In genomic region chr3:156761713-156762575, GRCh38 we compare ENCODE assay signal across 16 cellular contexts.
DNase-seq lines count a peak whose midpoint lies in the region; FAIRE-seq and TF ChIP-seq lines count a peak whose summit lies in the region.
"Had no signal": no experiment of that assay in that cellular context is flagged by ENCODE, and none has a peak within 500 bp of the region (broad histone marks: within the 10 kb centered on the region; RNA-seq: fewer than 3 reads in every experiment).

No MANE protein-coding gene starts in this region.

- H3K9ac ChIP-seq in rectal smooth muscle tissue (ENCODE audit: low read length) = no peak overlapping the region

- H3K4me1 Mint-ChIP-seq in HFFc6 (ENCODE audit: low read depth) = peaks cover 65% of the 10 kb centered on the region

- no peaks in the 10 kb centered on the region for H3K9me3 Mint-ChIP-seq in HFFc6

- H3K27ac ChIP-seq in SJCRH30 (peak overlapping the region; percentile 42), rectal smooth muscle tissue (ENCODE audit: low read depth, low read length) (peak overlapping the region; percentile 65), substantia nigra (ENCODE audit: low read depth, low read length, poor library complexity, severe bottlenecking) (no peak overlapping the region)
- H3K27ac ChIP-seq: left ventricle myocardium inferior had no signal

- DNase-seq in HFFc6 (no peak), SJCRH30 (peak in 1 of 2 experiments; percentile 8), fibroblast of peridontal ligament (ENCODE audit: extremely low read depth) (peak; percentile 65), substantia nigra (lab: John Stamatoyannopoulos, UW) (no peak), GM12891 (ENCODE audit: insufficient read length, low spot score) (no peak)
- no peak for DNase-seq in stimulated activated naive CD4-positive, alpha-beta T cell treated with Interleukin-2 at 50 U/mL for 16 hours (lab: John Stamatoyannopoulos, UW)
- DNase-seq: activated CD4-positive, CD25-positive, alpha-beta regulatory T cell treated with anti-CD3 and anti-CD28 coated beads, Interleukin-2, amount 50 U/mL, for 72 hours; activated CD8-positive, alpha-beta memory T cell treated with anti-CD3 and anti-CD28 coated beads, Interleukin-2, amount 10 ng/mL, durations not matched to agents 7 days and 5 days; C1 segment of cervical spinal cord; DMS53; dorsolateral prefrontal cortex; left ventricle myocardium inferior; naive thymus-derived CD4-positive, alpha-beta T cell; NCI-H526 treated with DMSO at 0.1 percent for 48 hours had no signal

- no peaks in the 10 kb centered on the region for H3K9me3 ChIP-seq in SJCRH30 (replicated peaks)

- no peak for FAIRE-seq in GM12891 (lab: Jason Lieb, UNC)

- 0 out of 2 replicates have a peak, but pooled peaks have one; percentile 11 for TF ChIP-seq CTCF in HFFc6 (IDR thresholded peaks at IDR 0.05)

- H3K27me3 ChIP-seq in SJCRH30 = no peaks in the 10 kb centered on the region
- H3K27me3 ChIP-seq in rectal smooth muscle tissue (ENCODE audit: control insufficient read depth, insufficient read depth, low read length) = no peaks in the 10 kb centered on the region
- H3K27me3 ChIP-seq: dorsolateral prefrontal cortex had no signal

- peak overlapping the region; percentile 60; the same call in 1 of the 2 replicates for H3K27ac Mint-ChIP-seq in HFFc6
- H3K27ac Mint-ChIP-seq: activated CD8-positive, alpha-beta memory T cell treated with anti-CD3 and anti-CD28 coated beads, Interleukin-2, amount 10 ng/mL, durations not matched to agents 7 days and 5 days; naive thymus-derived CD4-positive, alpha-beta T cell; T-helper 2 cell treated with Interferon-gamma antibody and Interleukin-4, amounts not matched to agents 5 μg/mL and 100 μg/mL, for 36 hours had no signal

- peaks cover 11% of the 10 kb centered on the region; the same call in 1 of the 2 replicates for H3K36me3 Mint-ChIP-seq in HFFc6 (ENCODE audit: low read depth)

- no peak overlapping the region for H3K4me3 ChIP-seq in SJCRH30
- H3K4me3 ChIP-seq in rectal smooth muscle tissue (ENCODE audit: low read length) = no peak overlapping the region
- H3K4me3 ChIP-seq: dorsolateral prefrontal cortex, left ventricle myocardium inferior had no signal

- H3K36me3 ChIP-seq in SJCRH30 (no peaks in the 10 kb centered on the region), rectal smooth muscle tissue (ENCODE audit: control insufficient read depth, insufficient read depth, low read length) (no peaks in the 10 kb centered on the region)
- H3K36me3 ChIP-seq: left ventricle myocardium inferior had no signal

- no peaks in the 10 kb centered on the region for H3K27me3 Mint-ChIP-seq in HFFc6 (ENCODE audit: insufficient read depth)
- H3K27me3 Mint-ChIP-seq: activated CD8-positive, alpha-beta memory T cell treated with anti-CD3 and anti-CD28 coated beads, Interleukin-2, amount 10 ng/mL, durations not matched to agents 7 days and 5 days had no signal

- H3K4me1 ChIP-seq in SJCRH30 (peaks cover 35% of the 10 kb centered on the region), rectal smooth muscle tissue (ENCODE audit: control insufficient read depth, insufficient read depth, low read length) (peaks cover 4% of the 10 kb centered on the region)

- no peak for TF ChIP-seq POLR2A in GM12891 (IDR thresholded peaks at IDR 0.05; ENCODE audit: low read depth, low read length)

- no peak overlapping the region for H3K4me3 Mint-ChIP-seq in HFFc6
- H3K4me3 Mint-ChIP-seq: activated CD8-positive, alpha-beta memory T cell treated with anti-CD3 and anti-CD28 coated beads, Interleukin-2, amount 10 ng/mL, durations not matched to agents 7 days and 5 days; naive thymus-derived CD4-positive, alpha-beta T cell; T-helper 2 cell treated with Interferon-gamma antibody and Interleukin-4, amounts not matched to agents 5 μg/mL and 100 μg/mL, for 36 hours had no signal

TF ChIP-seq in GM12891, 5 proteins besides CTCF, POLR2A, EP300 and RAD21:
- TF ChIP-seq SPI1 (IDR thresholded peaks at IDR 0.05; ENCODE audit: low read depth, low read length) (no peak), TAF1 (IDR thresholded peaks at IDR 0.05; ENCODE audit: low read depth, low read length) (no peak), POLR2AphosphoS5 (IDR thresholded peaks at IDR 0.05; ENCODE audit: low read depth, low read length) (no peak), POU2F2 (IDR thresholded peaks at IDR 0.05; ENCODE audit: low read depth, low read length) (no peak), PAX5 (IDR thresholded peaks at IDR 0.05; ENCODE audit: insufficient read depth, low read length, severe bottlenecking) (no peak)
